2 cellular contexts compared by ENCODE assay signal in genomic region chr17:58117382-58117781, GRCh38.
TF ChIP-seq lines count a peak whose summit lies in the region.

No MANE protein-coding gene starts in this region.

TF ChIP-seq in HepG2, 621 proteins besides CTCF, POLR2A, EP300 and RAD21:
- TF ChIP-seq IKZF1 (IDR thresholded peaks at IDR 0.05) = 0 out of 2 replicates have a peak, but pooled peaks have one; percentile 89
- 0 out of 2 replicates have a peak, but pooled peaks have one; percentile 57 for TF ChIP-seq ZNF207 (IDR thresholded peaks at IDR 0.05; ENCODE audit: borderline replicate concordance)
- no peak for TF ChIP-seq HOMEZ (CRISPR knock-in tag; IDR thresholded peaks at IDR 0.05; ENCODE audit: low read depth)
- peak; percentile 52; the same call in 1 of the 2 replicates for TF ChIP-seq ATF7 (IDR thresholded peaks at IDR 0.05)
- TF ChIP-seq ATF7 (CRISPR knock-in tag; IDR thresholded peaks at IDR 0.05) = no peak
- TF ChIP-seq SPEN (CRISPR knock-in tag; IDR thresholded peaks at IDR 0.05; ENCODE audit: low read depth) = no peak
- TF ChIP-seq HOXA5 (CRISPR knock-in tag; IDR thresholded peaks at IDR 0.05) = no peak
- TF ChIP-seq ZNF121 (CRISPR knock-in tag; IDR thresholded peaks at IDR 0.05) = no peak
- 0 out of 2 replicates have a peak, but pooled peaks have one; percentile 66 for TF ChIP-seq SOX6 (IDR thresholded peaks at IDR 0.05)
- no peak for TF ChIP-seq SOX6 (CRISPR knock-in tag; IDR thresholded peaks at IDR 0.05)
- no peak for TF ChIP-seq TAF1 (CRISPR knock-in tag; IDR thresholded peaks at IDR 0.05)
- no peak for TF ChIP-seq ARNT2 (CRISPR knock-in tag; IDR thresholded peaks at IDR 0.05; ENCODE audit: low read depth)
- TF ChIP-seq ZNF737 (CRISPR knock-in tag; IDR thresholded peaks at IDR 0.05; ENCODE audit: borderline replicate concordance) = no peak
- TF ChIP-seq TRIM22 (IDR thresholded peaks at IDR 0.05) = 0 out of 2 replicates have a peak, but pooled peaks have one; percentile 83
- peak; percentile 54 for TF ChIP-seq FOXP1 (IDR thresholded peaks at IDR 0.05)
- TF ChIP-seq FOXP1 (CRISPR knock-in tag; IDR thresholded peaks at IDR 0.05) = no peak
- TF ChIP-seq FOXA1 (IDR thresholded peaks at IDR 0.05) = peak; percentile 51; the same call in 1 of the 2 replicates
- no peak for TF ChIP-seq FOXA1 (CRISPR knock-in tag; IDR thresholded peaks at IDR 0.05)
- peak; percentile 92 for TF ChIP-seq ZNF282 (IDR thresholded peaks at IDR 0.05; ENCODE audit: partially characterized antibody)
- peak; percentile 38; the same call in 1 of the 2 replicates for TF ChIP-seq NFRKB (IDR thresholded peaks at IDR 0.05)
- 0 out of 2 replicates have a peak, but pooled peaks have one; percentile 9 for TF ChIP-seq TBX3 (IDR thresholded peaks at IDR 0.05; ENCODE audit: borderline replicate concordance)
- peak; percentile 79; the same call in 1 of the 2 replicates for TF ChIP-seq ARNT (IDR thresholded peaks at IDR 0.05)
- 0 out of 2 replicates have a peak, but pooled peaks have one; percentile 33 for TF ChIP-seq FOXK2 (IDR thresholded peaks at IDR 0.05)
- TF ChIP-seq PLRG1 (conservative IDR thresholded peaks at IDR 0.05) = peak; percentile 90; the same call in 1 of the 2 replicates
- peak; percentile 99 for TF ChIP-seq CREB1 (IDR thresholded peaks at IDR 0.05)
- TF ChIP-seq CREB1 (CRISPR knock-in tag; IDR thresholded peaks at IDR 0.05) = no peak
- TF ChIP-seq ZNF546 (CRISPR knock-in tag; conservative IDR thresholded peaks at IDR 0.05) = no peak
- peak; percentile 96 for TF ChIP-seq PHB2 (IDR thresholded peaks at IDR 0.05; ENCODE audit: partially characterized antibody)
- TF ChIP-seq ATM (IDR thresholded peaks at IDR 0.05; ENCODE audit: borderline replicate concordance) = peak; percentile 61; the same call in 1 of the 2 replicates

TF ChIP-seq in K562, 482 proteins besides CTCF, POLR2A, EP300 and RAD21:
- TF ChIP-seq DEAF1 (CRISPR knock-in tag; IDR thresholded peaks at IDR 0.05) (no peak), E4F1 (CRISPR knock-in tag; IDR thresholded peaks at IDR 0.05; ENCODE audit: borderline replicate concordance) (no peak), ELF4 (CRISPR knock-in tag; IDR thresholded peaks at IDR 0.05) (peak; percentile 47; the same call in 1 of the 2 replicates), WHSC1 (IDR thresholded peaks at IDR 0.05; ENCODE audit: low read length) (no peak), ZNF561 (CRISPR knock-in tag; conservative IDR thresholded peaks at IDR 0.05) (no peak), KDM1A (IDR thresholded peaks at IDR 0.05) (peak; percentile 64 to 65), CREB5 (CRISPR knock-in tag; IDR thresholded peaks at IDR 0.05) (no peak), FOXP4 (CRISPR knock-in tag; IDR thresholded peaks at IDR 0.05; ENCODE audit: borderline replicate concordance) (no peak), ZNF785 (CRISPR knock-in tag; IDR thresholded peaks at IDR 0.05) (no peak), HDAC1 (IDR thresholded peaks at IDR 0.05) (peak in 1 of 2 experiments; percentile 62; a peak in 2 of 4 replicates), BCOR (IDR thresholded peaks at IDR 0.05) (no peak), ATF4 (CRISPR knock-in tag; IDR thresholded peaks at IDR 0.05) (no peak), CC2D1A (IDR thresholded peaks at IDR 0.05) (no peak), CTBP1 (IDR thresholded peaks at IDR 0.05; ENCODE audit: borderline replicate concordance) (peak; percentile 48; the same call in 1 of the 2 replicates), ZNF212 (CRISPR knock-in tag; IDR thresholded peaks at IDR 0.05) (no peak), POLR2G (IDR thresholded peaks at IDR 0.05; ENCODE audit: low read depth, low read length) (no peak), MYNN (IDR thresholded peaks at IDR 0.05) (no peak), MYNN (CRISPR knock-in tag; IDR thresholded peaks at IDR 0.05) (no peak), NR1H2 (CRISPR knock-in tag; IDR thresholded peaks at IDR 0.05) (no peak), ARHGAP35 (IDR thresholded peaks at IDR 0.05; ENCODE audit: partially characterized antibody) (peak; percentile 15), EHMT2 (IDR thresholded peaks at IDR 0.05) (peak; percentile 46; the same call in 1 of the 2 replicates), HNRNPLL (IDR thresholded peaks at IDR 0.05; ENCODE audit: low read depth, low read length, poor library complexity, severe bottlenecking) (no peak), MTA2 (IDR thresholded peaks at IDR 0.05; ENCODE audit: low read depth) (no peak), PHF20 (IDR thresholded peaks at IDR 0.05; ENCODE audit: partially characterized antibody) (no peak), NR2F6 (CRISPR knock-in tag; IDR thresholded peaks at IDR 0.05) (no peak), ATF1 (CRISPR knock-in tag; IDR thresholded peaks at IDR 0.05) (no peak), ATF1 (tag; IDR thresholded peaks at IDR 0.05) (peak; percentile 48; the same call in 1 of the 2 replicates), PCBP2 (IDR thresholded peaks at IDR 0.05; ENCODE audit: low read depth, low read length, poor library complexity, severe bottlenecking) (no peak), CHCHD3 (CRISPR knock-in tag; IDR thresholded peaks at IDR 0.05) (no peak), BRF2 (IDR thresholded peaks at IDR 0.05; ENCODE audit: borderline replicate concordance, insufficient read depth, insufficient read length) (no peak), TAF7 (tag; IDR thresholded peaks at IDR 0.05) (no peak), AFF1 (IDR thresholded peaks at IDR 0.05; ENCODE audit: low read depth in 1 of 2, partially characterized antibody in 2 of 2) (no peak), BRD9 (IDR thresholded peaks at IDR 0.05; ENCODE audit: low read depth, partially characterized antibody) (no peak), XRCC3 (IDR thresholded peaks at IDR 0.05) (no peak), NFATC3 (IDR thresholded peaks at IDR 0.05) (no peak), SPI1 (IDR thresholded peaks at IDR 0.05; ENCODE audit: borderline replicate concordance, low read depth, low read length) (no peak), FUS (optimal IDR thresholded peaks at IDR 0.05; ENCODE audit: low read depth, low read length) (no peak), RHOXF2B (CRISPR knock-in tag; conservative IDR thresholded peaks at IDR 0.05) (no peak)
